Comparison of ENCODE assay signal across 1 cellular context in genomic region chr3:188077160-188077812, GRCh38.
TF ChIP-seq lines count a peak whose summit lies in the region.

No MANE protein-coding gene starts in this region.

TF ChIP-seq in GM23338, 12 proteins besides CTCF, POLR2A, EP300 and RAD21 (continued from another document):
- TF ChIP-seq, protein P1, sequence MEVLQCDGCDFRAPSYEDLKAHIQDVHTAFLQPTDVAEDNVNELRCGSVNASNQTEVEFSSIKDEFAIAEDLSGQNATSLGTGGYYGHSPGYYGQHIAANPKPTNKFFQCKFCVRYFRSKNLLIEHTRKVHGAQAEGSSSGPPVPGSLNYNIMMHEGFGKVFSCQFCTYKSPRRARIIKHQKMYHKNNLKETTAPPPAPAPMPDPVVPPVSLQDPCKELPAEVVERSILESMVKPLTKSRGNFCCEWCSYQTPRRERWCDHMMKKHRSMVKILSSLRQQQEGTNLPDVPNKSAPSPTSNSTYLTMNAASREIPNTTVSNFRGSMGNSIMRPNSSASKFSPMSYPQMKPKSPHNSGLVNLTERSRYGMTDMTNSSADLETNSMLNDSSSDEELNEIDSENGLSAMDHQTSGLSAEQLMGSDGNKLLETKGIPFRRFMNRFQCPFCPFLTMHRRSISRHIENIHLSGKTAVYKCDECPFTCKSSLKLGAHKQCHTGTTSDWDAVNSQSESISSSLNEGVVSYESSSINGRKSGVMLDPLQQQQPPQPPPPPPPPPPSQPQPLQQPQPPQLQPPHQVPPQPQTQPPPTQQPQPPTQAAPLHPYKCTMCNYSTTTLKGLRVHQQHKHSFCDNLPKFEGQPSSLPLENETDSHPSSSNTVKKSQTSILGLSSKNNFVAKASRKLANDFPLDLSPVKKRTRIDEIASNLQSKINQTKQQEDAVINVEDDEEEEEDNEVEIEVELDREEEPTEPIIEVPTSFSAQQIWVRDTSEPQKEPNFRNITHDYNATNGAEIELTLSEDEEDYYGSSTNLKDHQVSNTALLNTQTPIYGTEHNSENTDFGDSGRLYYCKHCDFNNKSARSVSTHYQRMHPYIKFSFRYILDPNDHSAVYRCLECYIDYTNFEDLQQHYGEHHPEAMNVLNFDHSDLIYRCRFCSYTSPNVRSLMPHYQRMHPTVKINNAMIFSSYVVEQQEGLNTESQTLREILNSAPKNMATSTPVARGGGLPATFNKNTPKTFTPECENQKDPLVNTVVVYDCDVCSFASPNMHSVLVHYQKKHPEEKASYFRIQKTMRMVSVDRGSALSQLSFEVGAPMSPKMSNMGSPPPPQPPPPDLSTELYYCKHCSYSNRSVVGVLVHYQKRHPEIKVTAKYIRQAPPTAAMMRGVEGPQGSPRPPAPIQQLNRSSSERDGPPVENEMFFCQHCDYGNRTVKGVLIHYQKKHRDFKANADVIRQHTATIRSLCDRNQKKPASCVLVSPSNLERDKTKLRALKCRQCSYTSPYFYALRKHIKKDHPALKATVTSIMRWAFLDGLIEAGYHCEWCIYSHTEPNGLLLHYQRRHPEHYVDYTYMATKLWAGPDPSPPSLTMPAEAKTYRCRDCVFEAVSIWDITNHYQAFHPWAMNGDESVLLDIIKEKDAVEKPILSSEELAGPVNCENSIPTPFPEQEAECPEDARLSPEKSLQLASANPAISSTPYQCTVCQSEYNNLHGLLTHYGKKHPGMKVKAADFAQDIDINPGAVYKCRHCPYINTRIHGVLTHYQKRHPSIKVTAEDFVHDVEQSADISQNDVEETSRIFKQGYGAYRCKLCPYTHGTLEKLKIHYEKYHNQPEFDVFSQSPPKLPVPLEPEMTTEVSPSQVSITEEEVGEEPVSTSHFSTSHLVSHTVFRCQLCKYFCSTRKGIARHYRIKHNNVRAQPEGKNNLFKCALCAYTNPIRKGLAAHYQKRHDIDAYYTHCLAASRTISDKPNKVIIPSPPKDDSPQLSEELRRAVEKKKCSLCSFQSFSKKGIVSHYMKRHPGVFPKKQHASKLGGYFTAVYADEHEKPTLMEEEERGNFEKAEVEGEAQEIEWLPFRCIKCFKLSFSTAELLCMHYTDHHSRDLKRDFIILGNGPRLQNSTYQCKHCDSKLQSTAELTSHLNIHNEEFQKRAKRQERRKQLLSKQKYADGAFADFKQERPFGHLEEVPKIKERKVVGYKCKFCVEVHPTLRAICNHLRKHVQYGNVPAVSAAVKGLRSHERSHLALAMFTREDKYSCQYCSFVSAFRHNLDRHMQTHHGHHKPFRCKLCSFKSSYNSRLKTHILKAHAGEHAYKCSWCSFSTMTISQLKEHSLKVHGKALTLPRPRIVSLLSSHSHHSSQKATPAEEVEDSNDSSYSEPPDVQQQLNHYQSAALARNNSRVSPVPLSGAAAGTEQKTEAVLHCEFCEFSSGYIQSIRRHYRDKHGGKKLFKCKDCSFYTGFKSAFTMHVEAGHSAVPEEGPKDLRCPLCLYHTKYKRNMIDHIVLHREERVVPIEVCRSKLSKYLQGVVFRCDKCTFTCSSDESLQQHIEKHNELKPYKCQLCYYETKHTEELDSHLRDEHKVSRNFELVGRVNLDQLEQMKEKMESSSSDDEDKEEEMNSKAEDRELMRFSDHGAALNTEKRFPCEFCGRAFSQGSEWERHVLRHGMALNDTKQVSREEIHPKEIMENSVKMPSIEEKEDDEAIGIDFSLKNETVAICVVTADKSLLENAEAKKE (CRISPR knock-in tag; IDR thresholded peaks at IDR 0.05) = no peak
- TF ChIP-seq JUNB (IDR thresholded peaks at IDR 0.05; ENCODE audit: unreplicated experiment) = no peak
- TF ChIP-seq POLR2AphosphoS5 (IDR thresholded peaks at IDR 0.05; ENCODE audit: low read depth) = no peak
- no peak for TF ChIP-seq EZH2phosphoT487 (IDR thresholded peaks at IDR 0.05; ENCODE audit: unreplicated experiment)
